Comparison of ENCODE assay signal across 24 cellular contexts in genomic region chr3:186121968-186122367, GRCh38. TPM values are rescaled to one million over a fixed set of nuclear protein-coding genes. Genes with fewer than 3 reads are reported as not detected.
DNase-seq lines count a peak whose midpoint lies in the region; ATAC-seq and TF ChIP-seq lines count a peak whose summit lies in the region.
"Had no signal": no experiment of that assay in that cellular context is flagged by ENCODE, and none has a peak within 500 bp of the region (broad histone marks: within the 10 kb centered on the region; RNA-seq: fewer than 3 reads in every experiment).

No MANE protein-coding gene starts in this region.

- H3K27me3 Mint-ChIP-seq in endodermal cell (ENCODE audit: insufficient read depth), result peaks cover 37% of the 10 kb centered on the region

- intact Hi-C loops in left cardiac atrium (cut with DNase I) (loop anchor here in 1 of 2 donors (5.0 kb wide), 1 partner anchor 120 kb away; no protein-coding TSS in a partner anchor), cardiac septum (cut with DNase I) (no loop called here)

- TF ChIP-seq EP300 in upper lobe of left lung (IDR thresholded peaks at IDR 0.05), result no peak

- TF ChIP-seq CTCF in endodermal cell (conservative IDR thresholded peaks at IDR 0.05), result no peak
- no peak for TF ChIP-seq CTCF in lung (IDR thresholded peaks at IDR 0.05; ENCODE audit: control extremely low read depth, extremely low read depth)
- no peak for TF ChIP-seq CTCF in upper lobe of left lung (IDR thresholded peaks at IDR 0.05)

- DNase-seq in left cardiac atrium, result no peak
- DNase-seq in cardiac septum (ENCODE audit: low spot score), result no peak
- DNase-seq in endodermal cell, result peak; percentile 91
- peak; percentile 41 for DNase-seq in lung (ENCODE audit: low spot score)
- peak in 1 of 2 donors; percentile 62 for DNase-seq in upper lobe of left lung
- DNase-seq in NCI-H128 (lab: John Stamatoyannopoulos, UW; ENCODE audit: unreplicated experiment), result no peak
- no peak for DNase-seq in NCI-H526 treated with DMSO at 0.1 percent for 48 hours (lab: John Stamatoyannopoulos, UW)
- DNase-seq: activated CD4-positive, CD25-positive, alpha-beta regulatory T cell treated with anti-CD3 and anti-CD28 coated beads, Interleukin-2, amount 50 U/mL, for 72 hours; CD4-positive, alpha-beta T cell; erythroblast; KG1; midbrain; NCI-H1092; NCI-H2171; PC-3; retina; SK-N-SH; stimulated activated naive CD4-positive, alpha-beta T cell; T1000; transverse colon had no signal

- H3K9me3 ChIP-seq in endodermal cell (ENCODE audit: control insufficient read depth, low read length) (no peaks in the 10 kb centered on the region), lung (ENCODE audit: control insufficient read depth in 2 of 2, insufficient read depth in 1 of 2, low read length in 1 of 2) (peaks cover 0 to 4% of the 10 kb centered on the region in 2 donors), upper lobe of left lung (no peaks in the 10 kb centered on the region)
- H3K9me3 ChIP-seq: gastroesophageal sphincter, SK-N-SH, transverse colon had no signal

- peak overlapping the region; percentile 19 for H3K27ac Mint-ChIP-seq in endodermal cell
- H3K27ac Mint-ChIP-seq: activated naive CD8-positive, alpha-beta T cell; CD4-positive, alpha-beta T cell; dendritic cell treated with granulocyte-macrophage colony-stimulating factor and Interleukin-4, amounts not matched to agents 40 ng/mL and 50 ng/mL, for 4 days had no signal

- 33% methylated on average over 1 to 2 of the region's 2 CpGs for WGBS in endodermal cell (ENCODE audit: insufficient coverage in 1 of 2, insufficient read length in 1 of 2), 2 experiments
- WGBS in lung, 2 donors, result 45 to 71% methylated on average over 2 of the region's 2 CpGs
- WGBS in upper lobe of left lung, 2 donors, result 24 to 49% methylated on average over 2 of the region's 2 CpGs

- no peaks in the 10 kb centered on the region for H3K36me3 ChIP-seq in endodermal cell (ENCODE audit: control insufficient read depth, insufficient read depth, low read length)
- no peaks in the 10 kb centered on the region for H3K36me3 ChIP-seq in lung (ENCODE audit: control insufficient read depth in 2 of 2, insufficient read depth in 2 of 2, low read length in 2 of 2)
- H3K36me3 ChIP-seq in upper lobe of left lung, result no peaks in the 10 kb centered on the region
- H3K36me3 ChIP-seq: gastroesophageal sphincter, transverse colon had no signal

- no peaks in the 10 kb centered on the region for H3K36me3 Mint-ChIP-seq in endodermal cell (ENCODE audit: low read depth)
- H3K36me3 Mint-ChIP-seq: activated naive CD8-positive, alpha-beta T cell had no signal

- H3K4me1 ChIP-seq in endodermal cell (ENCODE audit: control insufficient read depth, insufficient read depth, low read length), result peaks cover 7% of the 10 kb centered on the region
- no peaks in the 10 kb centered on the region for H3K4me1 ChIP-seq in lung (ENCODE audit: control insufficient read depth in 2 of 2, insufficient read depth in 2 of 2, low read length in 2 of 2)
- peaks cover 4 to 16% (median 8%) of the 10 kb centered on the region in 4 donors for H3K4me1 ChIP-seq in upper lobe of left lung
- H3K4me1 ChIP-seq: gastroesophageal sphincter, transverse colon had no signal

- peak overlapping the region; percentile 12 for H3K9ac ChIP-seq in endodermal cell (ENCODE audit: extremely low read depth, low read length, poor library complexity, severe bottlenecking)
- H3K9ac ChIP-seq: SK-N-SH had no signal

- H3K27ac ChIP-seq in endodermal cell (ENCODE audit: low read depth, low read length), result no peak overlapping the region
- no peak overlapping the region for H3K27ac ChIP-seq in lung (ENCODE audit: low read depth in 1 of 2, low read length in 1 of 2)
- H3K27ac ChIP-seq in upper lobe of left lung, result peak overlapping the region in 3 of 4 donors; percentile 35 to 49 (median 49)
- H3K27ac ChIP-seq: gastroesophageal sphincter, transverse colon had no signal

- H3K4me1 Mint-ChIP-seq in endodermal cell, result peaks cover 34% of the 10 kb centered on the region

- H3K9me3 Mint-ChIP-seq in endodermal cell, result no peaks in the 10 kb centered on the region
- H3K9me3 Mint-ChIP-seq: CD4-positive, alpha-beta T cell; dendritic cell treated with granulocyte-macrophage colony-stimulating factor and Interleukin-4, amounts not matched to agents 40 ng/mL and 50 ng/mL, for 4 days had no signal

- H3K4me3 ChIP-seq in endodermal cell (ENCODE audit: low read length) (no peak overlapping the region), lung (no peak overlapping the region), upper lobe of left lung (peak overlapping the region in 1 of 4 donors; percentile 19)
- H3K4me3 ChIP-seq: gastroesophageal sphincter, transverse colon had no signal

- H3K4me3 Mint-ChIP-seq in endodermal cell, result peak overlapping the region; percentile 7
- H3K4me3 Mint-ChIP-seq: activated naive CD8-positive, alpha-beta T cell; CD4-positive, alpha-beta T cell; dendritic cell treated with granulocyte-macrophage colony-stimulating factor and Interleukin-4, amounts not matched to agents 40 ng/mL and 50 ng/mL, for 4 days had no signal

- H3K27me3 ChIP-seq in endodermal cell (ENCODE audit: control insufficient read depth, insufficient read depth, low read length, poor library complexity, severe bottlenecking) (no peaks in the 10 kb centered on the region), lung (ENCODE audit: control insufficient read depth, insufficient read depth) (no peaks in the 10 kb centered on the region), upper lobe of left lung (no peaks in the 10 kb centered on the region)
- H3K27me3 ChIP-seq: gastroesophageal sphincter had no signal

- TF ChIP-seq POLR2A in upper lobe of left lung (IDR thresholded peaks at IDR 0.05), result no peak

- ATAC-seq in left cardiac atrium (peak; percentile 49 to 50), lung (ENCODE audit: insufficient read depth, low FRiP score) (no peak), upper lobe of left lung (ENCODE audit: low FRiP score in 2 of 2) (no peak), HG02623 (IDR thresholded peaks at IDR 0.05; ENCODE audit: unreplicated experiment) (no peak)
- ATAC-seq: gastroesophageal sphincter, PC-3 had no signal

RNA-seq across cellular contexts. Expression of gene ETV5, which starts 13.1 kb away (rescaled TPM):
- total RNA-seq in left cardiac atrium, result 10 to 100 TPM; 12.5 to 24.0 TPM
- 17.4 TPM for total RNA-seq in cardiac septum
- 10 to 100 TPM; 56.4 to 84.1 TPM for total RNA-seq in endodermal cell
- polyA plus RNA-seq in endodermal cell (2013, experiment 1 of 2), result 35.3 TPM
- 36.0 TPM for polyA plus RNA-seq in endodermal cell (2013, experiment 2 of 2)
- 10 to 100 TPM; 32.5 to 53.9 TPM for total RNA-seq in lung
- 10 to 100 TPM; 12.5 to 13.5 TPM for polyA plus RNA-seq in lung
- total RNA-seq in upper lobe of left lung, result 10 to 100 TPM; 15.7 to 95.8 (median 41.4) TPM
- total RNA-seq: CD4-positive, alpha-beta T cell had no signal

Comparison
In these comparisons a context has a peak if more than half of its experiments do, and no peak if none do; other contexts are left out.
1. ATAC-seq: peak in left cardiac atrium (2 of 2); none in lung (single experiment), upper lobe of left lung (0 of 2) and HG02623 (single experiment).
2. DNase-seq: peak in endodermal cell (single experiment) and lung (single experiment); none in left cardiac atrium (single experiment), cardiac septum (single experiment), NCI-H128 (single experiment) and NCI-H526 treated with DMSO at 0.1 percent for 48 hours (single experiment).
3. H3K27ac ChIP-seq: peak in upper lobe of left lung (3 of 4); none in endodermal cell (single experiment) and lung (0 of 2).